18 cellular contexts compared by ENCODE assay signal in genomic region chr13:73776137-73776785, GRCh38.
DNase-seq lines count a peak whose midpoint lies in the region; ATAC-seq and FAIRE-seq lines count a peak whose summit lies in the region.
"Had no signal": no experiment of that assay in that cellular context is flagged by ENCODE, and none has a peak within 500 bp of the region (broad histone marks: within the 10 kb centered on the region; RNA-seq: fewer than 3 reads in every experiment).

No MANE protein-coding gene starts in this region.

- CTCF ChIA-PET in CD8-positive, alpha-beta memory T cell (lab: Charles Lee), result interaction anchor here (1.3 kb wide), 1 partner anchor 8 kb away, joined by 3 read pairs; no protein-coding TSS in a partner anchor

- no peaks in the 10 kb centered on the region for H3K27me3 ChIP-seq in CD8-positive, alpha-beta memory T cell (ENCODE audit: insufficient read depth, low read length, poor library complexity, severe bottlenecking)
- H3K27me3 ChIP-seq in small intestine (ENCODE audit: control insufficient read depth in 2 of 2, insufficient read depth in 2 of 2, low read length in 2 of 2), result no peaks in the 10 kb centered on the region
- H3K27me3 ChIP-seq: BLaER1 treated with 17β-estradiol and CSF1 and Interleukin-3, amounts not matched to agents 10 nM and 100 nM had no signal

- no peaks in the 10 kb centered on the region for H3K36me3 ChIP-seq in CD8-positive, alpha-beta memory T cell (ENCODE audit: insufficient read depth, low read length)
- H3K36me3 ChIP-seq in small intestine (ENCODE audit: control insufficient read depth in 2 of 2, insufficient read depth in 2 of 2, low read length in 2 of 2), result no peaks in the 10 kb centered on the region

- no peak for DNase-seq in CD8-positive, alpha-beta memory T cell
- DNase-seq in central memory CD8-positive, alpha-beta T cell (ENCODE audit: low spot score in 2 of 2), result no peak
- DNase-seq in globus pallidus (ENCODE audit: low spot score), result peak; percentile 31
- DNase-seq in pons (ENCODE audit: low spot score), result peak; percentile 42
- DNase-seq in NOMO-1 treated with dmso at 0.1 percent for 144 hours (lab: John Stamatoyannopoulos, UW; ENCODE audit: unreplicated experiment), result no peak
- DNase-seq in 8988T, result no peak
- DNase-seq in MV-4-11 (lab: John Stamatoyannopoulos, UW), result no peak
- DNase-seq in small intestine, result no peak
- DNase-seq: Caco-2, DMS53, H7, Karpas-422, NCI-H1436, NCI-H2029 treated with DMSO at 0.1 percent for 48 hours, NCI-H526 treated with DMSO at 0.1 percent for 48 hours, OCI-M1 had no signal

- WGBS in small intestine, 3 donors, result 77 to 96% (median 90%) methylated on average over 3 of the region's 3 CpGs

- no peak overlapping the region for H3K4me3 Mint-ChIP-seq in CD8-positive, alpha-beta memory T cell
- H3K4me3 Mint-ChIP-seq in central memory CD8-positive, alpha-beta T cell, result no peak overlapping the region

- POLR2A ChIA-PET in CD8-positive, alpha-beta memory T cell (lab: Charles Lee), result interaction anchor here (0.9 kb wide), 1 partner anchor 17 kb away, joined by 4 read pairs; no protein-coding TSS in a partner anchor

- peaks cover 19 to 71% (median 38%) of the 10 kb centered on the region in 3 donors for H3K36me3 Mint-ChIP-seq in CD8-positive, alpha-beta memory T cell
- peaks cover 40% of the 10 kb centered on the region for H3K36me3 Mint-ChIP-seq in central memory CD8-positive, alpha-beta T cell (ENCODE audit: insufficient read depth)

- H3K9me3 Mint-ChIP-seq in CD8-positive, alpha-beta memory T cell, result no peaks in the 10 kb centered on the region
- H3K9me3 Mint-ChIP-seq in central memory CD8-positive, alpha-beta T cell, result no peaks in the 10 kb centered on the region

- H3K27ac ChIP-seq in CD8-positive, alpha-beta memory T cell (ENCODE audit: low read depth, low read length), result no peak overlapping the region
- H3K27ac ChIP-seq in small intestine (ENCODE audit: low read depth in 1 of 2, low read length in 1 of 2), result no peak overlapping the region
- H3K27ac ChIP-seq: BLaER1 treated with 17β-estradiol and CSF1 and Interleukin-3, amounts not matched to agents 10 nM and 100 nM; RWPE1 had no signal

- H3K4me1 ChIP-seq in CD8-positive, alpha-beta memory T cell (ENCODE audit: insufficient read depth, low read length), result peaks cover 6% of the 10 kb centered on the region
- H3K4me1 ChIP-seq in small intestine (ENCODE audit: control insufficient read depth in 2 of 2, insufficient read depth in 1 of 2, low read depth in 1 of 2, low read length in 1 of 2), result no peaks in the 10 kb centered on the region
- H3K4me1 ChIP-seq: BLaER1 treated with 17β-estradiol and CSF1 and Interleukin-3, amounts not matched to agents 10 nM and 100 nM had no signal

- no peak overlapping the region for H3K4me3 ChIP-seq in CD8-positive, alpha-beta memory T cell (ENCODE audit: low read length)
- no peak overlapping the region for H3K4me3 ChIP-seq in small intestine (ENCODE audit: low read depth in 1 of 2, low read length in 2 of 2)
- H3K4me3 ChIP-seq: BLaER1 treated with 17β-estradiol and CSF1 and Interleukin-3, amounts not matched to agents 10 nM and 100 nM had no signal

- no peaks in the 10 kb centered on the region for H3K27me3 Mint-ChIP-seq in CD8-positive, alpha-beta memory T cell
- no peaks in the 10 kb centered on the region for H3K27me3 Mint-ChIP-seq in central memory CD8-positive, alpha-beta T cell

- H3K27ac Mint-ChIP-seq in CD8-positive, alpha-beta memory T cell, result peak overlapping the region in 7 of 8 donors; percentile 17 to 43 (median 30)
- H3K27ac Mint-ChIP-seq in central memory CD8-positive, alpha-beta T cell (ENCODE audit: low read depth), result peak overlapping the region; percentile 19

- no peak for FAIRE-seq in small intestine (lab: Jason Lieb, UNC)

- H3K4me1 Mint-ChIP-seq in CD8-positive, alpha-beta memory T cell, result peaks cover 30 to 55% (median 51%) of the 10 kb centered on the region in 3 donors
- peaks cover 39% of the 10 kb centered on the region for H3K4me1 Mint-ChIP-seq in central memory CD8-positive, alpha-beta T cell

- no peaks in the 10 kb centered on the region for H3K9me3 ChIP-seq in CD8-positive, alpha-beta memory T cell (ENCODE audit: low read length)
- no peaks in the 10 kb centered on the region for H3K9me3 ChIP-seq in small intestine (ENCODE audit: control insufficient read depth, low read depth)
- H3K9me3 ChIP-seq: BLaER1 treated with 17β-estradiol and CSF1 and Interleukin-3, amounts not matched to agents 10 nM and 100 nM; Caco-2 had no signal

- ATAC-seq in central memory CD8-positive, alpha-beta T cell (replicated peaks; ENCODE audit: extremely low read depth, poor library complexity, severe bottlenecking), result no peak

Comparison
In these comparisons a context has a peak if more than half of its experiments do, and no peak if none do; other contexts are left out.
1. DNase-seq: peak in globus pallidus (single experiment) and pons (single experiment); none in CD8-positive, alpha-beta memory T cell (0 of 5), central memory CD8-positive, alpha-beta T cell (0 of 2), NOMO-1 treated with dmso at 0.1 percent for 144 hours (single experiment), 8988T (single experiment), MV-4-11 (single experiment) and small intestine (single experiment).